In the genomic region with DNA sequence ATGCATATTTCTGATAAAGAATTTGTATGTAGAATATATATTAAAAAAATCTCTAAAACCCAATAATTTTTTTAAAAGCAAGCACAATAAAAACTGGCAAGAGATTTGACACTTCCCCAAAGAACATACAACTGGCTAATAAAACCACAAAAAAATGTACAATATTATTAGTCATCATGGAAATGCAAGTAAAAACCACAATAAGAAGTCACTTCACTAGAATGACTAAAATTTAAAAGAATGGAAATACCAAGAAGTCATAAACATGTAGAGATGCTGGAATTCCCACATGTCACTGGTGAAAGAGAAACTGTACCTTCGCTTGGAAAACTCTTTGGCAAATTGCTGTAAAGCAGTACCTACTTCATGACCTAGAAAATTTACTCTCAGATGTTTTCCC, we compare ENCODE assay signal across 17 cellular contexts. TPM values are rescaled to one million over a fixed set of nuclear protein-coding genes. Genes with fewer than 3 reads are reported as not detected.
DNase-seq lines count a peak whose midpoint lies in the region; ATAC-seq and TF ChIP-seq lines count a peak whose summit lies in the region.
"Had no signal": no experiment of that assay in that cellular context is flagged by ENCODE, and none has a peak within 500 bp of the region (broad histone marks: within the 10 kb centered on the region; RNA-seq: fewer than 3 reads in every experiment).

No MANE protein-coding gene starts in this region.

- no peaks in the 10 kb centered on the region for H3K9me3 Mint-ChIP-seq in stimulated activated naive B cell treated with anti-CD40 and anti-IgM and Interleukin-4, amounts not matched to agents 10 μg/mL and 1 μg/mL and 100 μg/mL, for 72 hours
- H3K9me3 Mint-ChIP-seq: stimulated activated naive CD8-positive, alpha-beta T cell treated with anti-CD3 and anti-CD28 coated beads, Interleukin-15, Interleukin-2, amounts not matched to agents 100 ng/mL and 50 ng/mL, for 24 hours had no signal

- DNase-seq in amniotic epithelial cell (ENCODE audit: low read depth): peak; percentile 65
- peak; percentile 33 for DNase-seq in fibroblast of villous mesenchyme (ENCODE audit: low read depth)
- no peak for DNase-seq in stimulated activated naive B cell treated with anti-CD40 and anti-IgM and Interleukin-4, amounts not matched to agents 10 μg/mL and 1 μg/mL and 100 μg/mL, for 72 hours
- no peak for DNase-seq in NCI-H2196 (lab: John Stamatoyannopoulos, UW; ENCODE audit: unreplicated experiment)
- no peak for DNase-seq in stimulated activated CD8-positive, alpha-beta memory T cell treated with anti-CD3 and anti-CD28 coated beads, Interleukin-4, amount 100 ng/mL, for 48 hours
- no peak for DNase-seq in sciatic nerve (ENCODE audit: low spot score)
- DNase-seq: CD8-positive, alpha-beta memory T cell; dorsolateral prefrontal cortex; gastrocnemius medialis; NCI-H1694 treated with DMSO at 0.1 percent for 48 hours; NCI-H526; SW 1271; WERI-Rb-1 had no signal

- no peaks in the 10 kb centered on the region for H3K36me3 Mint-ChIP-seq in stimulated activated naive B cell treated with anti-CD40 and anti-IgM and Interleukin-4, amounts not matched to agents 10 μg/mL and 1 μg/mL and 100 μg/mL, for 72 hours
- H3K36me3 Mint-ChIP-seq: CD8-positive, alpha-beta memory T cell; mesothelial cell of epicardium had no signal

- no peak overlapping the region for H3K4me3 Mint-ChIP-seq in stimulated activated naive B cell treated with anti-CD40 and anti-IgM and Interleukin-4, amounts not matched to agents 10 μg/mL and 1 μg/mL and 100 μg/mL, for 72 hours
- H3K4me3 Mint-ChIP-seq: CD8-positive, alpha-beta memory T cell; mesothelial cell of epicardium; stimulated activated naive CD8-positive, alpha-beta T cell treated with anti-CD3 and anti-CD28 coated beads, Interleukin-15, Interleukin-2, amounts not matched to agents 100 ng/mL and 50 ng/mL, for 24 hours had no signal

- no peak overlapping the region for H3K27ac Mint-ChIP-seq in stimulated activated naive B cell treated with anti-CD40 and anti-IgM and Interleukin-4, amounts not matched to agents 10 μg/mL and 1 μg/mL and 100 μg/mL, for 72 hours
- H3K27ac Mint-ChIP-seq: CD8-positive, alpha-beta memory T cell; mesothelial cell of epicardium; stimulated activated naive CD8-positive, alpha-beta T cell treated with anti-CD3 and anti-CD28 coated beads, Interleukin-15, Interleukin-2, amounts not matched to agents 100 ng/mL and 50 ng/mL, for 24 hours had no signal

- ATAC-seq in HG02610 (IDR thresholded peaks at IDR 0.05; ENCODE audit: unreplicated experiment): peak; percentile 59
- peak; percentile 46 to 51 for ATAC-seq in stimulated activated naive B cell treated with anti-CD40 and anti-IgM and Interleukin-4, amounts not matched to agents 10 μg/mL and 1 μg/mL and 100 μg/mL, for 72 hours (replicated peaks)
- ATAC-seq in sciatic nerve: no peak
- ATAC-seq: gastrocnemius medialis had no signal

- H3K4me3 ChIP-seq in fibroblast of villous mesenchyme (ENCODE audit: low read depth, low read length): no peak overlapping the region
- H3K4me3 ChIP-seq: dorsolateral prefrontal cortex, gastrocnemius medialis, skin epidermis had no signal

- no peak for TF ChIP-seq CTCF in fibroblast of villous mesenchyme (IDR thresholded peaks at IDR 0.05; ENCODE audit: insufficient read depth, low read depth, low read length)

- H3K4me1 Mint-ChIP-seq in stimulated activated naive B cell treated with anti-CD40 and anti-IgM and Interleukin-4, amounts not matched to agents 10 μg/mL and 1 μg/mL and 100 μg/mL, for 72 hours: peaks cover 0 to 4% of the 10 kb centered on the region in 2 donors
- H3K4me1 Mint-ChIP-seq: CD8-positive, alpha-beta memory T cell; mesothelial cell of epicardium had no signal

- H3K27me3 Mint-ChIP-seq in stimulated activated naive B cell treated with anti-CD40 and anti-IgM and Interleukin-4, amounts not matched to agents 10 μg/mL and 1 μg/mL and 100 μg/mL, for 72 hours: peaks cover 0 to 6% of the 10 kb centered on the region in 2 donors
- H3K27me3 Mint-ChIP-seq: CD8-positive, alpha-beta memory T cell; stimulated activated naive CD8-positive, alpha-beta T cell treated with anti-CD3 and anti-CD28 coated beads, Interleukin-15, Interleukin-2, amounts not matched to agents 100 ng/mL and 50 ng/mL, for 24 hours had no signal

- intact Hi-C loops in sciatic nerve (cut with DNase I): loop anchor here (5.0 kb wide), 1 partner anchor 317 kb away; no protein-coding TSS in a partner anchor

RNA-seq across cellular contexts. Expression of a gene that starts 43.5 kb away (rescaled TPM):
- total RNA-seq in fibroblast of villous mesenchyme (0.43 and 0.64 TPM in 2 replicates), sciatic nerve (6.0 TPM)

Comparison
In these comparisons a context has a peak if more than half of its experiments do, and no peak if none do; other contexts are left out.
1. DNase-seq: peak in amniotic epithelial cell (single experiment) and fibroblast of villous mesenchyme (single experiment); none in stimulated activated naive B cell treated with anti-CD40 and anti-IgM and Interleukin-4, amounts not matched to agents 10 μg/mL and 1 μg/mL and 100 μg/mL, for 72 hours (single experiment), NCI-H2196 (single experiment), stimulated activated CD8-positive, alpha-beta memory T cell treated with anti-CD3 and anti-CD28 coated beads, Interleukin-4, amount 100 ng/mL, for 48 hours (single experiment) and sciatic nerve (single experiment).